In genomic region chr11:120023120-120023519, GRCh38 we compare ENCODE assay signal across 25 cellular contexts.
"Had no signal": no experiment of that assay in that cellular context is flagged by ENCODE, and none has a peak within 500 bp of the region (broad histone marks: within the 10 kb centered on the region; RNA-seq: fewer than 3 reads in every experiment).

No MANE protein-coding gene starts in this region.

- ATAC-seq: stimulated activated memory B cell treated with anti-CD40 and anti-IgM and Interleukin-4, amounts not matched to agents 10 μg/mL and 1 μg/mL and 100 μg/mL, for 72 hours had no signal

- H3K27ac Mint-ChIP-seq: activated B cell treated with CpG ODN at 0.5 μM for 24 hours; activated naive CD4-positive, alpha-beta T cell treated with anti-CD3 and anti-CD28 coated beads for 36 hours; activated naive CD8-positive, alpha-beta T cell treated with anti-CD3 and anti-CD28 coated beads, Interleukin-2, amount 10 ng/mL, durations not matched to agents 7 days and 5 days; naive B cell; progenitor cell of endocrine pancreas; stimulated activated memory B cell treated with anti-CD40 and anti-IgM and Interleukin-4, amounts not matched to agents 10 μg/mL and 1 μg/mL and 100 μg/mL, for 72 hours had no signal

- H3K4me2 ChIP-seq: smooth muscle cell had no signal

- H3K36me3 ChIP-seq: breast epithelium, colonic mucosa, sigmoid colon, stomach, suprapubic skin, tibial nerve, uterus had no signal

- H3K9me3 ChIP-seq: breast epithelium, colonic mucosa, sigmoid colon, stomach, suprapubic skin, tibial nerve, uterus had no signal

- H3K4me1 ChIP-seq: breast epithelium, colonic mucosa, sigmoid colon, stomach, suprapubic skin, tibial nerve, uterus had no signal

- DNase-seq: activated B cell treated with CpG ODN at 0.5 μM for 24 hours; activated CD4-positive, alpha-beta T cell treated with anti-CD3 and anti-CD28 coated beads for 4 hours; activated CD4-positive, alpha-beta T cell treated with anti-CD3 and anti-CD28 coated beads, Interleukin-2, amount 50 U/mL, for 48 hours; activated naive CD4-positive, alpha-beta T cell treated with anti-CD3 and anti-CD28 coated beads for 36 hours; activated naive CD8-positive, alpha-beta T cell treated with anti-CD3 and anti-CD28 coated beads, Interleukin-2, amount 10 ng/mL, durations not matched to agents 7 days and 5 days; activated T-cell treated with anti-CD3 and anti-CD28 coated beads, Interleukin-2, amount 50 U/mL, for 48 hours; amniotic stem cell; colonic mucosa; foreskin fibroblast; mesenchymal stem cell; naive B cell; retina; sigmoid colon; stimulated activated CD4-positive, alpha-beta T cell treated with anti-CD3 and anti-CD28 coated beads, Interleukin-15, amount 100 ng/mL, for 24 hours; stomach; T-helper 1 cell; T1000; uterus had no signal

- H3K4me1 Mint-ChIP-seq: activated B cell treated with CpG ODN at 0.5 μM for 24 hours; activated naive CD8-positive, alpha-beta T cell treated with anti-CD3 and anti-CD28 coated beads, Interleukin-2, amount 10 ng/mL, durations not matched to agents 7 days and 5 days; naive B cell; neural crest cell; stimulated activated memory B cell treated with anti-CD40 and anti-IgM and Interleukin-4, amounts not matched to agents 10 μg/mL and 1 μg/mL and 100 μg/mL, for 72 hours had no signal

- H3K4me3 Mint-ChIP-seq: activated B cell treated with CpG ODN at 0.5 μM for 24 hours; activated naive CD4-positive, alpha-beta T cell treated with anti-CD3 and anti-CD28 coated beads for 36 hours; activated naive CD8-positive, alpha-beta T cell treated with anti-CD3 and anti-CD28 coated beads, Interleukin-2, amount 10 ng/mL, durations not matched to agents 7 days and 5 days; naive B cell; neural crest cell; stimulated activated memory B cell treated with anti-CD40 and anti-IgM and Interleukin-4, amounts not matched to agents 10 μg/mL and 1 μg/mL and 100 μg/mL, for 72 hours had no signal

- H3K27ac ChIP-seq: breast epithelium, colonic mucosa, sigmoid colon, stomach, suprapubic skin, tibial nerve, uterus had no signal

- H3K36me3 Mint-ChIP-seq: activated naive CD8-positive, alpha-beta T cell treated with anti-CD3 and anti-CD28 coated beads, Interleukin-2, amount 10 ng/mL, durations not matched to agents 7 days and 5 days; naive B cell; stimulated activated memory B cell treated with anti-CD40 and anti-IgM and Interleukin-4, amounts not matched to agents 10 μg/mL and 1 μg/mL and 100 μg/mL, for 72 hours had no signal

- H3K4me3 ChIP-seq: breast epithelium, colonic mucosa, sigmoid colon, smooth muscle cell, stomach, suprapubic skin, tibial nerve, uterus had no signal

- H3K9me3 Mint-ChIP-seq: activated B cell treated with CpG ODN at 0.5 μM for 24 hours; activated naive CD4-positive, alpha-beta T cell treated with anti-CD3 and anti-CD28 coated beads for 36 hours; activated naive CD8-positive, alpha-beta T cell treated with anti-CD3 and anti-CD28 coated beads, Interleukin-2, amount 10 ng/mL, durations not matched to agents 7 days and 5 days; stimulated activated memory B cell treated with anti-CD40 and anti-IgM and Interleukin-4, amounts not matched to agents 10 μg/mL and 1 μg/mL and 100 μg/mL, for 72 hours had no signal

- H3K27me3 ChIP-seq: breast epithelium, colonic mucosa, uterus had no signal
